Comparison of ENCODE assay signal across 9 cellular contexts in genomic region chr13:46962286-46962941, GRCh38.
DNase-seq lines count a peak whose midpoint lies in the region; ATAC-seq and TF ChIP-seq lines count a peak whose summit lies in the region.
"Had no signal": no experiment of that assay in that cellular context is flagged by ENCODE, and none has a peak within 500 bp of the region (broad histone marks: within the 10 kb centered on the region; RNA-seq: fewer than 3 reads in every experiment).

No MANE protein-coding gene starts in this region.

- no peak overlapping the region for H3K4me3 Mint-ChIP-seq in mesothelial cell of epicardium

- DNase-seq in DND-41, result no peak
- no peak for DNase-seq in HL-60 (ENCODE audit: low read depth in 1 of 2, low spot score in 1 of 2)
- peak; percentile 27 for DNase-seq in amniotic epithelial cell (ENCODE audit: low read depth)
- DNase-seq in mesothelial cell of epicardium (ENCODE audit: low spot score in 2 of 2, unreplicated experiment in 2 of 2), result no peak
- DNase-seq in NCI-H345 treated with DMSO at 0.1 percent for 48 hours (lab: John Stamatoyannopoulos, UW; ENCODE audit: unreplicated experiment), result no peak
- no peak for DNase-seq in left ventricle myocardium superior
- no peak for DNase-seq in SW480 (ENCODE audit: low spot score)
- no peak for DNase-seq in nucleus accumbens (lab: John Stamatoyannopoulos, UW)
- DNase-seq: activated T-cell treated with anti-CD3 and anti-CD28 coated beads, Interleukin-2, amount 50 U/mL, for 48 hours had no signal

- H3K36me3 Mint-ChIP-seq in mesothelial cell of epicardium, result no peaks in the 10 kb centered on the region

- no peaks in the 10 kb centered on the region for H4K20me1 ChIP-seq in DND-41 (ENCODE audit: insufficient read depth, low read length)

- no peak overlapping the region for H3K9ac ChIP-seq in DND-41 (ENCODE audit: low read depth, low read length)

- TF ChIP-seq CTCF in DND-41 (IDR thresholded peaks at IDR 0.05; ENCODE audit: borderline replicate concordance, extremely low read depth, low read length, poor library complexity, severe bottlenecking), result peak; percentile 54
- peak; percentile 15 for TF ChIP-seq CTCF in HL-60 (IDR thresholded peaks at IDR 0.05; ENCODE audit: insufficient read depth, low read length)
- peak; percentile 12 for TF ChIP-seq CTCF in mesothelial cell of epicardium (IDR thresholded peaks at IDR 0.05; ENCODE audit: unreplicated experiment)

- no peaks in the 10 kb centered on the region for H3K9me3 Mint-ChIP-seq in mesothelial cell of epicardium

- H3K79me2 ChIP-seq in DND-41 (ENCODE audit: insufficient read depth, low read length), result no peaks in the 10 kb centered on the region

- H3K27me3 ChIP-seq in DND-41 (ENCODE audit: insufficient read depth, low read length, poor library complexity) (peaks cover 3% of the 10 kb centered on the region), HL-60 (ENCODE audit: insufficient read depth, poor library complexity, severe bottlenecking) (no peaks in the 10 kb centered on the region)

- no peak overlapping the region for H3K4me3 ChIP-seq in DND-41 (ENCODE audit: low read depth in 1 of 2, low read length in 2 of 2)
- no peak overlapping the region for H3K4me3 ChIP-seq in HL-60 (replicated peaks; ENCODE audit: insufficient read depth, low read length)

- no peak overlapping the region for H3K27ac ChIP-seq in DND-41 (ENCODE audit: low read length)
- no peak overlapping the region for H3K27ac ChIP-seq in HL-60 (replicated peaks)

- H3K27me3 Mint-ChIP-seq in mesothelial cell of epicardium (ENCODE audit: low read depth), result no peaks in the 10 kb centered on the region

- H3K4me2 ChIP-seq in DND-41 (ENCODE audit: insufficient read depth, low read length), result no peak overlapping the region

- H3K9me3 ChIP-seq in DND-41 (ENCODE audit: insufficient read depth, low read length, severe bottlenecking), result no peaks in the 10 kb centered on the region

- no peak overlapping the region for H2AFZ ChIP-seq in DND-41 (ENCODE audit: low read depth, low read length)

- H3K36me3 ChIP-seq in DND-41 (ENCODE audit: insufficient read depth, low read length), result no peaks in the 10 kb centered on the region

- no peaks in the 10 kb centered on the region for H3K4me1 ChIP-seq in DND-41 (ENCODE audit: insufficient read depth, low read length)

- intact Hi-C loops in left ventricle myocardium superior (cut with micrococcal nuclease), result no loop called here

- no peak overlapping the region for H3K27ac Mint-ChIP-seq in mesothelial cell of epicardium

- no peaks in the 10 kb centered on the region for H3K4me1 Mint-ChIP-seq in mesothelial cell of epicardium

- no peak for ATAC-seq in DND-41 (ENCODE audit: insufficient read depth, low read depth)
- no peak for ATAC-seq in left ventricle myocardium superior
